ENCODE assay signal across 15 cellular contexts in the genomic region with DNA sequence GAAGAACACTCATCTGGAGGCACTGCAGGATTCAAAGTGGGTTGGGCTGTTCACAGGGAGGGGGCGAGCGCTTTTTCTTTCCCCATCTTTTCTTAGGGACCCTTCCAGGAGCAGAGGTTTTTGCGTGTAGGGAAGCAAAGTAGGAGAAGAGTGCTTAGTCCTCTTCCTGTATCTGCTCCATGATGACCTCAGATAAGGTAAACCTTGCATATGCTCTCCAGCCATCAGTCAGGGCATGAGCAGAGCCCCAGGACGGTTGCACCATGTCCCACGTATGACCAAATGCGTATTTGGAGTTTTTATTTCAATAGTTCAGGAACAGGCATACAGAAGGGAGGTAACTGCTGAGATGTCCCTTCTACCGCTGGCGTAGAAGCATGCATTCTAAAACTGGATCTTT.
DNase-seq lines count a peak whose midpoint lies in the region; ATAC-seq and TF ChIP-seq lines count a peak whose summit lies in the region.
"Had no signal": no experiment of that assay in that cellular context is flagged by ENCODE, and none has a peak within 500 bp of the region (broad histone marks: within the 10 kb centered on the region; RNA-seq: fewer than 3 reads in every experiment).

No MANE protein-coding gene starts in this region.

- ATAC-seq in Right ventricle myocardium superior (ENCODE audit: poor library complexity) (peak; percentile 6), omental fat pad (ENCODE audit: low FRiP score) (peak; percentile 19), aorta (ENCODE audit: low FRiP score) (peak; percentile 30), upper lobe of right lung (no peak), HG03039 (IDR thresholded peaks at IDR 0.05; ENCODE audit: unreplicated experiment) (no peak), HG02588 (IDR thresholded peaks at IDR 0.05; ENCODE audit: unreplicated experiment) (no peak)
- ATAC-seq: activated CD8-positive, alpha-beta T cell treated with anti-CD3 and anti-CD28 coated beads for 36 hours had no signal

- TF ChIP-seq CTCF in right atrium auricular region (IDR thresholded peaks at IDR 0.05) (no peak), fibroblast of lung (conservative IDR thresholded peaks at IDR 0.05 in 1 of 2, IDR thresholded peaks at IDR 0.05 in 1 of 2; ENCODE audit: low read depth in 1 of 2, low read length in 2 of 2) (no peak), omental fat pad (IDR thresholded peaks at IDR 0.05) (no peak), upper lobe of right lung (IDR thresholded peaks at IDR 0.05) (no peak)

- H3K27ac ChIP-seq in right atrium auricular region, result no peak overlapping the region
- H3K27ac ChIP-seq in fibroblast of lung (ENCODE audit: insufficient read depth, low read length), result peak overlapping the region; percentile 9
- peak overlapping the region in 1 of 2 donors; percentile 14 for H3K27ac ChIP-seq in aorta (ENCODE audit: low read depth in 1 of 2, low read length in 2 of 2)
- no peak overlapping the region for H3K27ac ChIP-seq in upper lobe of right lung
- H3K27ac ChIP-seq: prostate gland had no signal

- H3K79me2 ChIP-seq in fibroblast of lung (ENCODE audit: control insufficient read depth, insufficient read depth, low read length), result no peaks in the 10 kb centered on the region

- no peaks in the 10 kb centered on the region for H4K20me1 ChIP-seq in fibroblast of lung (ENCODE audit: control insufficient read depth, extremely low read depth, insufficient read depth, low read length)

- H3K9me3 ChIP-seq in right atrium auricular region (no peaks in the 10 kb centered on the region), fibroblast of lung (ENCODE audit: control insufficient read depth, insufficient read depth, low read depth, low read length) (no peaks in the 10 kb centered on the region), aorta (ENCODE audit: control insufficient read depth, low read length) (no peaks in the 10 kb centered on the region), upper lobe of right lung (no peaks in the 10 kb centered on the region)
- H3K9me3 ChIP-seq: MG63, prostate gland had no signal

- H3K4me2 ChIP-seq in fibroblast of lung (ENCODE audit: extremely low read depth, insufficient read depth, low read length), result peak overlapping the region; percentile 90

- no peak overlapping the region for H2AFZ ChIP-seq in fibroblast of lung (ENCODE audit: low read length)

- H3K27me3 ChIP-seq in right atrium auricular region, result no peaks in the 10 kb centered on the region
- no peaks in the 10 kb centered on the region for H3K27me3 ChIP-seq in fibroblast of lung (ENCODE audit: control insufficient read depth, insufficient read depth, low read length)
- H3K27me3 ChIP-seq in aorta (ENCODE audit: control insufficient read depth in 1 of 2, insufficient read depth in 2 of 2, low read length in 1 of 2), result no peaks in the 10 kb centered on the region
- H3K27me3 ChIP-seq in upper lobe of right lung, result no peaks in the 10 kb centered on the region
- H3K27me3 ChIP-seq: MG63 had no signal

- H3K9ac ChIP-seq in fibroblast of lung (ENCODE audit: insufficient read depth, low read length), result no peak overlapping the region

- intact Hi-C loops in Right ventricle myocardium superior (cut with DNase I), result no loop called here
- intact Hi-C loops in aorta (cut with DNase I), result no loop called here
- intact Hi-C loops in upper lobe of right lung (cut with DNase I), result no loop called here

- DNase-seq in Right ventricle myocardium superior (no peak), right atrium auricular region (ENCODE audit: low spot score) (no peak), fibroblast of lung (ENCODE audit: low read depth in 2 of 2) (no peak), omental fat pad (ENCODE audit: low spot score) (no peak), aorta (no peak), upper lobe of right lung (no peak)
- DNase-seq: activated CD8-positive, alpha-beta T cell treated with anti-CD3 and anti-CD28 coated beads for 36 hours; immature natural killer cell; NCI-H2107; SHP77 treated with DMSO at 0.1 percent for 48 hours; stimulated activated CD4-positive, alpha-beta T cell treated with anti-CD3 and anti-CD28 coated beads, Interleukin-2, amount 100 ng/mL, for 48 hours had no signal

- H3K4me3 ChIP-seq in right atrium auricular region (no peak overlapping the region), fibroblast of lung (replicated peaks in 1 of 4; ENCODE audit: control extremely low read depth in 1 of 4, insufficient read depth in 1 of 4, low read depth in 3 of 4, low read length in 4 of 4) (peak overlapping the region in 2 of 4 experiments; percentile 12 to 21), aorta (ENCODE audit: low read length in 2 of 2) (no peak overlapping the region), upper lobe of right lung (no peak overlapping the region)
- H3K4me3 ChIP-seq: MG63, prostate gland had no signal

- H3K36me3 ChIP-seq in right atrium auricular region (no peaks in the 10 kb centered on the region), fibroblast of lung (ENCODE audit: control insufficient read depth, insufficient read depth, low read length) (no peaks in the 10 kb centered on the region), aorta (ENCODE audit: control insufficient read depth in 1 of 2, insufficient read depth in 2 of 2, low read length in 1 of 2) (no peaks in the 10 kb centered on the region), upper lobe of right lung (no peaks in the 10 kb centered on the region)
- H3K36me3 ChIP-seq: MG63, prostate gland had no signal

- WGBS in aorta, 2 donors, result 10 to 13% methylated on average over 8 of the region's 8 CpGs

- H3K4me1 ChIP-seq in right atrium auricular region (peaks cover 0 to 29% of the 10 kb centered on the region in 2 donors), fibroblast of lung (ENCODE audit: control insufficient read depth, extremely low read depth, insufficient read depth, low read length) (peaks cover 22% of the 10 kb centered on the region), aorta (ENCODE audit: control insufficient read depth in 1 of 2, insufficient read depth in 2 of 2, low read length in 2 of 2) (peaks cover 0 to 6% of the 10 kb centered on the region in 2 donors), upper lobe of right lung (peaks cover 24% of the 10 kb centered on the region)

Comparison
In these comparisons a context has a peak if more than half of its experiments do, and no peak if none do; other contexts are left out.
1. ATAC-seq: peak in Right ventricle myocardium superior (single experiment), omental fat pad (single experiment) and aorta (single experiment); none in upper lobe of right lung (single experiment), HG03039 (single experiment) and HG02588 (single experiment).